Comparison of ENCODE assay signal across 14 cellular contexts in the genomic region with DNA sequence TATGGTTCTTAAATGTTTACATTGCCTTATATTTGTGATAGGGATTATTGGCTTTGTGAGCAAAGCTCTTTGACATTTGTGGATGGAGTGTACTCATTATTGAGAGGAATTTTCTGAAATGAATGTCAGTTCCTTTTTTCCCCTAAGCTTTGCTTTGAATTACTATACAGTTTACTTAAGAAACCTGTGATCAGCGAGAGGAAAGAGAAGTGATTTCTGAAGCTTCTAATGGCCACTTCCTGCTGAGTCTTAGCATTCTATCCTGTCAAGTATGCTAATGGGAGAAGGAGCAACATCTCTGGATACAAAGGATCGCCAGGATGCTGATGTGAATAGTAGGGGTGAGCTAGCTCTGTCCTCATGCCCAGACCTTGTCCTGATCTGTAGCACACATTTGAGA. TPM values are rescaled to one million over a fixed set of nuclear protein-coding genes. Genes with fewer than 3 reads are reported as not detected.
DNase-seq lines count a peak whose midpoint lies in the region; ATAC-seq, FAIRE-seq and TF ChIP-seq lines count a peak whose summit lies in the region.
"Had no signal": no experiment of that assay in that cellular context is flagged by ENCODE, and none has a peak within 500 bp of the region (broad histone marks: within the 10 kb centered on the region; RNA-seq: fewer than 3 reads in every experiment).

No MANE protein-coding gene starts in this region.

- TF ChIP-seq POLR2A in heart left ventricle (IDR thresholded peaks at IDR 0.05): no peak
- TF ChIP-seq POLR2A in GM12878 (IDR thresholded peaks at IDR 0.05; ENCODE audit: low read depth, low read length): no peak

- H3K4me3 ChIP-seq in right atrium auricular region (no peak overlapping the region), heart left ventricle (no peak overlapping the region), GM12878 (no peak overlapping the region), tibial artery (no peak overlapping the region)
- H3K4me3 ChIP-seq: sigmoid colon, upper lobe of left lung had no signal

- H3K79me2 ChIP-seq in GM12878 (ENCODE audit: control insufficient read depth, insufficient read depth, low read length): peaks cover 61% of the 10 kb centered on the region

- CTCF ChIA-PET in GM12878 (lab: Yijun Ruan, JAX): interaction anchor here (1.0 to 7.7 kb wide), 14 partner anchors 8 to 320 kb away, joined by 3 to 164 read pairs (median 12); no protein-coding TSS in a partner anchor

- H3K9me3 ChIP-seq in right atrium auricular region: no peaks in the 10 kb centered on the region
- H3K9me3 ChIP-seq in heart left ventricle: no peaks in the 10 kb centered on the region
- H3K9me3 ChIP-seq in GM12878 (replicated peaks; ENCODE audit: control insufficient read depth, insufficient read depth, low read length): no peaks in the 10 kb centered on the region
- no peaks in the 10 kb centered on the region for H3K9me3 ChIP-seq in tibial artery
- H3K9me3 ChIP-seq: sigmoid colon, upper lobe of left lung had no signal

- H3K9ac ChIP-seq in GM12878 (ENCODE audit: control insufficient read depth, insufficient read depth, low read length): no peak overlapping the region

- peak; percentile 47 for FAIRE-seq in GM12878 (lab: Jason Lieb, UNC)

- H3K36me3 ChIP-seq in right atrium auricular region: no peaks in the 10 kb centered on the region
- H3K36me3 ChIP-seq in heart left ventricle: no peaks in the 10 kb centered on the region
- no peaks in the 10 kb centered on the region for H3K36me3 ChIP-seq in GM12878 (ENCODE audit: control insufficient read depth in 2 of 2, insufficient read depth in 2 of 2, low read length in 1 of 2)
- no peaks in the 10 kb centered on the region for H3K36me3 ChIP-seq in tibial artery
- H3K36me3 ChIP-seq: sigmoid colon, upper lobe of left lung had no signal

- peak overlapping the region; percentile 42 to 49 for H3K27ac ChIP-seq in right atrium auricular region
- peak overlapping the region in 6 of 12 donors; percentile 9 to 56 (median 22) for H3K27ac ChIP-seq in heart left ventricle
- no peak overlapping the region for H3K27ac ChIP-seq in GM12878 (ENCODE audit: control insufficient read depth, insufficient read depth)
- peak overlapping the region; percentile 26 to 48 for H3K27ac ChIP-seq in tibial artery

- H3K27me3 ChIP-seq in right atrium auricular region (no peaks in the 10 kb centered on the region), heart left ventricle (no peaks in the 10 kb centered on the region), GM12878 (replicated peaks in 1 of 2; ENCODE audit: control insufficient read depth in 2 of 2, insufficient read depth in 2 of 2, low read length in 1 of 2) (no peaks in the 10 kb centered on the region), tibial artery (no peaks in the 10 kb centered on the region)
- H3K27me3 ChIP-seq: sigmoid colon, upper lobe of left lung had no signal

- POLR2A ChIA-PET in GM12878 (lab: Charles Lee): interaction anchor here (1.0 to 1.4 kb wide), 4 partner anchors 11 to 88 kb away, joined by 3 to 4 read pairs (median 4); no protein-coding TSS in a partner anchor

- intact Hi-C loops in heart left ventricle (cut with DNase I): loop anchor here in 9 of 10 donors (5.0 to 10.0 kb wide), 3 partner anchors 84 to 321 kb away; no protein-coding TSS in a partner anchor
- intact Hi-C loops in GM12878 (cut with micrococcal nuclease; ENCODE audit: unreplicated experiment): loop anchor here (5.0 kb wide), 2 partner anchors 89 to 319 kb away; no protein-coding TSS in a partner anchor
- intact Hi-C loops in tibial artery (cut with DNase I; ENCODE audit: low total_unique reads): no loop called here

- H3K4me1 ChIP-seq in right atrium auricular region (peaks cover 0 to 57% of the 10 kb centered on the region in 2 donors), heart left ventricle (peaks cover 9 to 77% (median 60%) of the 10 kb centered on the region in 12 donors), GM12878 (ENCODE audit: control insufficient read depth, insufficient read depth, low read length) (peaks cover 30% of the 10 kb centered on the region), tibial artery (peaks cover 0 to 39% (median 21%) of the 10 kb centered on the region in 4 donors)

- in situ Hi-C loops in KBM-7 (cut with MboI; ENCODE audit: low pct_unique_long_range_greater_than_20kb, low sequenced_read_pairs): no loop called here
- in situ Hi-C loops in GM12878 (cut with MboI): loop anchor here (5.0 to 10.0 kb wide), 2 partner anchors 89 to 311 kb away; no protein-coding TSS in a partner anchor

- RAD21 ChIA-PET in GM12878 (lab: Charles Lee; ENCODE audit: unreplicated experiment): interaction anchor here (0.7 to 4.7 kb wide), 8 partner anchors 8 to 206 kb away, joined by 3 to 86 read pairs (median 9); no protein-coding TSS in a partner anchor

- 67 to 94% (median 87%) methylated on average over 2 of the region's 2 CpGs for WGBS in heart left ventricle, 4 donors
- 18% methylated on average over 2 of the region's 2 CpGs for WGBS in GM12878 (ENCODE audit: insufficient coverage, insufficient replicate concordance, low lambda C conversion rate, missing lambda C conversion rate)

- TF ChIP-seq CTCF in right atrium auricular region (IDR thresholded peaks at IDR 0.05) (no peak), heart left ventricle (IDR thresholded peaks at IDR 0.05) (no peak), GM12878 (IDR thresholded peaks at IDR 0.05 in 2 of 3, conservative IDR thresholded peaks at IDR 0.05 in 1 of 3; ENCODE audit: control insufficient read depth in 2 of 3, extremely low read depth in 1 of 3, insufficient read depth in 1 of 3, low read depth in 3 of 3, low read length in 3 of 3) (no peak), tibial artery (IDR thresholded peaks at IDR 0.05) (no peak)

- no peak overlapping the region; the same call in 1 of the 2 replicates for H3K4me2 ChIP-seq in GM12878 (ENCODE audit: control insufficient read depth, insufficient read depth)

- SMC1A ChIA-PET in GM12878 (lab: Charles Lee; ENCODE audit: uncharacterized antibody, unreplicated experiment): interaction anchor here (1.1 to 5.3 kb wide), 15 partner anchors 8 to 321 kb away, joined by 3 to 84 read pairs (median 12); no protein-coding TSS in a partner anchor

- no peak for TF ChIP-seq RAD21 in GM12878 (IDR thresholded peaks at IDR 0.05; ENCODE audit: insufficient read depth, low read depth, low read length)

- no peak for ATAC-seq in heart left ventricle
- peak; percentile 45; the same call in 2 of the 3 replicates for ATAC-seq in GM12878
- ATAC-seq in HG03159 (IDR thresholded peaks at IDR 0.05; ENCODE audit: unreplicated experiment): no peak
- ATAC-seq in GM19035 (IDR thresholded peaks at IDR 0.05; ENCODE audit: unreplicated experiment): no peak
- ATAC-seq: naive thymus-derived CD8-positive, alpha-beta T cell had no signal

- BruUV-seq in GM12878 (replicated peaks; lab: Mats Ljungman, UMichigan): no TSS peak

- TF ChIP-seq EP300 in GM12878 (IDR thresholded peaks at IDR 0.05; ENCODE audit: borderline replicate concordance in 1 of 2, control insufficient read depth in 1 of 2, low read depth in 2 of 2, low read length in 2 of 2): no peak

- DNase-seq in right atrium auricular region (ENCODE audit: low spot score) (no peak), heart left ventricle (no peak), KBM-7 (peak; percentile 40), GM12878 (ENCODE audit: low read depth, low spot score) (no peak), tibial artery (no peak), NCI-H226 (no peak)
- DNase-seq: ACHN; activated CD4-positive, alpha-beta T cell treated with anti-CD3 and anti-CD28 coated beads, Interleukin-2, amount 50 U/mL, for 4 hours; immature natural killer cell; naive thymus-derived CD8-positive, alpha-beta T cell; sigmoid colon; upper lobe of left lung had no signal

- H2AFZ ChIP-seq in GM12878 (ENCODE audit: control insufficient read depth, low read depth, low read length): no peak overlapping the region

- no peaks in the 10 kb centered on the region for H4K20me1 ChIP-seq in GM12878 (ENCODE audit: control insufficient read depth, insufficient read depth)

TF ChIP-seq in GM12878, 131 proteins besides CTCF, POLR2A, EP300 and RAD21:
- TF ChIP-seq SIX5 (IDR thresholded peaks at IDR 0.05; ENCODE audit: low read depth, low read length, severe bottlenecking): no peak
- peak; percentile 47; the same call in 1 of the 2 replicates for TF ChIP-seq SPI1 (IDR thresholded peaks at IDR 0.05; ENCODE audit: borderline replicate concordance, insufficient read depth, low read depth, low read length)
- 0 out of 4 replicates have a peak, but pooled peaks of 1 of the 2 experiments have one; percentile 32 for TF ChIP-seq ETV6 (conservative IDR thresholded peaks at IDR 0.05 in 1 of 2, IDR thresholded peaks at IDR 0.05 in 1 of 2; ENCODE audit: borderline replicate concordance in 1 of 2, low read depth in 1 of 2)
- TF ChIP-seq CHD1 (IDR thresholded peaks at IDR 0.05; ENCODE audit: low read depth, low read length): no peak
- no peak for TF ChIP-seq SP1 (IDR thresholded peaks at IDR 0.05; ENCODE audit: low read depth, low read length)
- peak; percentile 31 for TF ChIP-seq JUNB (IDR thresholded peaks at IDR 0.05)

RNA-seq across cellular contexts. Expression of a gene that starts 47.8 kb away (rescaled TPM):
- 10 to 100 TPM; 56.9 to 91.0 TPM for total RNA-seq in right atrium auricular region
- total RNA-seq in heart left ventricle: 100 to 1,000 TPM in 3 of 9 donors, 10 to 100 TPM in 6; 63.1 to 116 (median 84.5) TPM
- polyA plus RNA-seq in heart left ventricle: 10 to 100 TPM in 1 of 2 donors, 1 to 10 TPM in 1; 9.7 to 38.8 TPM
- 135 and 137 TPM in 2 replicates for total RNA-seq in GM12878 (2013; cell fraction: nucleolus; rRNA removed)
- total RNA-seq in GM12878 (2014; rRNA removed): 54.3 and 54.6 TPM in 2 replicates
- total RNA-seq in GM12878 (2014; rRNA removed; fragmentation: Illumina TruSeq; extraction: Trizol): 53.7 and 54.0 TPM in 2 replicates
- 104 and 109 TPM in 2 replicates for total RNA-seq in GM12878 (2021)
- polyA plus RNA-seq in GM12878 (2011; ENCODE audit: low read depth): 32.2 TPM
- 30.1 and 31.5 TPM in 2 replicates for polyA plus RNA-seq in GM12878 (2011; rRNA removed)
- 34.4 and 35.9 TPM in 2 replicates for polyA plus RNA-seq in GM12878 (2011; cell fraction: cytosol; rRNA removed)
- 27.6 and 27.9 TPM in 2 replicates for polyA plus RNA-seq in GM12878 (2011; cell fraction: nucleus; rRNA removed)
- 33.0 and 39.4 TPM in 2 replicates for polyA plus RNA-seq in GM12878 (2012)
- polyA plus RNA-seq in GM12878 (2014; fragmentation: Illumina TruSeq; extraction: Trizol): 55.3 and 58.4 TPM in 2 replicates
- polyA plus RNA-seq in GM12878 (2014; fragmentation: Nextera tagmentation; extraction: Ambion mirVana): 1 to 10 TPM; 9.1 to 9.8 TPM
- polyA plus RNA-seq in GM12878 (2014; rRNA removed): 40.2 and 40.9 TPM in 2 replicates
- 1 to 10 TPM; 4.9 to 6.3 TPM for polyA plus RNA-seq in GM12878 (2016; fragmentation: Nextera tagmentation; extraction: Ambion mirVana)
- polyA minus RNA-seq in GM12878 (2011; rRNA and poly(A)+ RNA removed): 126 and 130 TPM in 2 replicates
- 31.1 and 35.7 TPM in 2 replicates for polyA minus RNA-seq in GM12878 (2011; cell fraction: cytosol; rRNA and poly(A)+ RNA removed)
- polyA minus RNA-seq in GM12878 (2011; cell fraction: nucleus; rRNA and poly(A)+ RNA removed): 117 and 129 TPM in 2 replicates
